In genomic region chr14:31510222-31510621, GRCh38 we compare ENCODE assay signal across 9 cellular contexts. TPM values are rescaled to one million over a fixed set of nuclear protein-coding genes. Genes with fewer than 3 reads are reported as not detected.
DNase-seq lines count a peak whose midpoint lies in the region; ATAC-seq and TF ChIP-seq lines count a peak whose summit lies in the region.
"Had no signal": no experiment of that assay in that cellular context is flagged by ENCODE, and none has a peak within 500 bp of the region (broad histone marks: within the 10 kb centered on the region; RNA-seq: fewer than 3 reads in every experiment).

No MANE protein-coding gene starts in this region.

- H3K9me3 Mint-ChIP-seq in Caco-2 (ENCODE audit: unreplicated experiment) (no peaks in the 10 kb centered on the region), glutamatergic neuron (ENCODE audit: unreplicated experiment) (no peaks in the 10 kb centered on the region)

- no peaks in the 10 kb centered on the region for H3K27me3 ChIP-seq in Caco-2 (replicated peaks; ENCODE audit: control insufficient read depth, insufficient read depth, low read length)
- no peaks in the 10 kb centered on the region for H3K27me3 ChIP-seq in upper lobe of right lung

- no peak overlapping the region for H3K27ac ChIP-seq in upper lobe of right lung

- H3K27me3 Mint-ChIP-seq in Caco-2 (ENCODE audit: insufficient read depth, unreplicated experiment) = peaks cover 7% of the 10 kb centered on the region
- no peaks in the 10 kb centered on the region for H3K27me3 Mint-ChIP-seq in glutamatergic neuron (ENCODE audit: unreplicated experiment)

- no peak for ATAC-seq in upper lobe of right lung
- ATAC-seq in GM19455 (IDR thresholded peaks at IDR 0.05; ENCODE audit: unreplicated experiment) = no peak
- ATAC-seq in GM21529 (IDR thresholded peaks at IDR 0.05; ENCODE audit: unreplicated experiment) = no peak

- no peak overlapping the region for H3K4me3 Mint-ChIP-seq in Caco-2 (ENCODE audit: unreplicated experiment)
- no peak overlapping the region for H3K4me3 Mint-ChIP-seq in glutamatergic neuron (ENCODE audit: unreplicated experiment)

- POLR2A ChIA-PET in Caco-2 (lab: Charles Lee) = no interaction called here

- BruUV-seq in Caco-2 (replicated peaks; lab: Mats Ljungman, UMichigan) = no TSS peak

- H3K9me3 ChIP-seq in Caco-2 = no peaks in the 10 kb centered on the region
- no peaks in the 10 kb centered on the region for H3K9me3 ChIP-seq in upper lobe of right lung

- CTCF ChIA-PET in Caco-2 (lab: Charles Lee) = interaction anchor here (2.1 kb wide), 1 partner anchor 744 kb away, joined by 8 read pairs; no protein-coding TSS in a partner anchor

- in situ Hi-C loops in KBM-7 (cut with MboI; ENCODE audit: low pct_unique_long_range_greater_than_20kb, low sequenced_read_pairs) = loop anchor here (25.0 kb wide), 1 partner anchor 752 kb away; no protein-coding TSS in a partner anchor
- in situ Hi-C loops in SK-MEL-5 (cut with HindIII; ENCODE audit: low pct_unique_long_range_greater_than_20kb, low sequenced_read_pairs) = no loop called here

- H3K4me3 ChIP-seq in Caco-2 (ENCODE audit: low read depth, low read length) = no peak overlapping the region
- H3K4me3 ChIP-seq in upper lobe of right lung = no peak overlapping the region

- H3K36me3 Mint-ChIP-seq in Caco-2 (ENCODE audit: insufficient read depth, unreplicated experiment) (no peaks in the 10 kb centered on the region), glutamatergic neuron (ENCODE audit: unreplicated experiment) (no peaks in the 10 kb centered on the region)

- intact Hi-C loops in Caco-2 (cut with micrococcal nuclease; ENCODE audit: unreplicated experiment) (loop anchor here (2.0 to 10.0 kb wide), 3 partner anchors 387 to 1055 kb away; no protein-coding TSS in a partner anchor), upper lobe of right lung (cut with DNase I) (no loop called here)

- H3K36me3 ChIP-seq in Caco-2 (ENCODE audit: control insufficient read depth, insufficient read depth, low read length) (no peaks in the 10 kb centered on the region), upper lobe of right lung (no peaks in the 10 kb centered on the region)

- DNase-seq in Caco-2 (no peak), KBM-7 (peak; percentile 24), SK-MEL-5 (ENCODE audit: low read depth, low spot score) (peak; percentile 52), glutamatergic neuron (no peak), upper lobe of right lung (no peak), NCI-H226 (no peak)

- no peaks in the 10 kb centered on the region for H3K4me1 ChIP-seq in Caco-2
- H3K4me1 ChIP-seq in upper lobe of right lung = peaks cover 10% of the 10 kb centered on the region

- peak; percentile 48 to 51 for TF ChIP-seq CTCF in Caco-2 (IDR thresholded peaks at IDR 0.05; ENCODE audit: insufficient read depth in 1 of 2, low read depth in 1 of 2, low read length in 1 of 2, severe bottlenecking in 1 of 2, unreplicated experiment in 1 of 2)
- peak; percentile 89 for TF ChIP-seq CTCF in glutamatergic neuron (IDR thresholded peaks at IDR 0.05; ENCODE audit: partially characterized antibody, unreplicated experiment)
- peak; percentile 65 for TF ChIP-seq CTCF in upper lobe of right lung (IDR thresholded peaks at IDR 0.05)

- H3K27ac Mint-ChIP-seq in Caco-2 (ENCODE audit: unreplicated experiment) = no peak overlapping the region
- H3K27ac Mint-ChIP-seq in glutamatergic neuron (ENCODE audit: unreplicated experiment) = no peak overlapping the region

- H3K4me1 Mint-ChIP-seq in Caco-2 (ENCODE audit: low read depth, unreplicated experiment) (no peaks in the 10 kb centered on the region), glutamatergic neuron (ENCODE audit: low read depth, unreplicated experiment) (no peaks in the 10 kb centered on the region)

RNA-seq across cellular contexts. Expression of gene GPR33, which starts 22.4 kb away (rescaled TPM):
- total RNA-seq in Caco-2 (2022) = not detected in 2 replicates
- not detected in 2 replicates for total RNA-seq in SK-MEL-5 (2014; rRNA removed; shearing (Covaris generic))
- polyA plus RNA-seq in SK-MEL-5 (2015; cell fraction: cytosol; rRNA removed) = not detected in 2 replicates
- polyA plus RNA-seq in SK-MEL-5 (2015; cell fraction: nucleus; rRNA removed) = not detected in 2 replicates
- not detected for total RNA-seq in glutamatergic neuron (ENCODE audit: unreplicated experiment)
- total RNA-seq in upper lobe of right lung = not detected
- total RNA-seq: HT1080 had no signal

RNA-seq across cellular contexts. Expression of gene NUBPL, which starts 51.0 kb away (rescaled TPM):
- total RNA-seq in Caco-2 (2022) (12.5 and 13.9 TPM in 2 replicates), glutamatergic neuron (ENCODE audit: unreplicated experiment) (12.5 TPM), upper lobe of right lung (12.1 TPM)
- 20.0 and 20.1 TPM in 2 replicates for total RNA-seq in SK-MEL-5 (2014; rRNA removed; shearing (Covaris generic))
- 10.8 and 13.2 TPM in 2 replicates for polyA plus RNA-seq in SK-MEL-5 (2015; cell fraction: cytosol; rRNA removed)
- polyA plus RNA-seq in SK-MEL-5 (2015; cell fraction: nucleus; rRNA removed) = 6.4 and 9.5 TPM in 2 replicates

RNA-seq across cellular contexts. Expression of gene DTD2, which starts 52.9 kb away (rescaled TPM):
- total RNA-seq in Caco-2 (2022) (16.5 and 20.0 TPM in 2 replicates), glutamatergic neuron (ENCODE audit: unreplicated experiment) (10.3 TPM), upper lobe of right lung (18.2 TPM)
- total RNA-seq in SK-MEL-5 (2014; rRNA removed; shearing (Covaris generic)) = 45.5 and 51.5 TPM in 2 replicates
- 38.7 and 47.1 TPM in 2 replicates for polyA plus RNA-seq in SK-MEL-5 (2015; cell fraction: cytosol; rRNA removed)
- 8.7 and 15.1 TPM in 2 replicates for polyA plus RNA-seq in SK-MEL-5 (2015; cell fraction: nucleus; rRNA removed)

Comparison
In these comparisons a context has a peak if more than half of its experiments do, and no peak if none do; other contexts are left out.
1. DNase-seq: peak in KBM-7 (single experiment) and SK-MEL-5 (single experiment); none in Caco-2 (0 of 2), glutamatergic neuron (single experiment), upper lobe of right lung (single experiment) and NCI-H226 (single experiment).
2. Peak in every context shown above with its lines, with median percentiles within 50 percentile points of each other: CTCF ChIP-seq.